ENCODE assay signal across 2 cellular contexts in genomic region chr1:15825800-15826199, GRCh38.
TF ChIP-seq lines count a peak whose summit lies in the region.

No MANE protein-coding gene starts in this region.

TF ChIP-seq in HepG2, 621 proteins besides CTCF, POLR2A, EP300 and RAD21:
- TF ChIP-seq ZNF234 (CRISPR knock-in tag; conservative IDR thresholded peaks at IDR 0.05), result no peak
- TF ChIP-seq GABPA (IDR thresholded peaks at IDR 0.05; ENCODE audit: low read depth, low read length), result no peak
- TF ChIP-seq GABPA (CRISPR knock-in tag; IDR thresholded peaks at IDR 0.05; ENCODE audit: low read depth), result no peak
- TF ChIP-seq JUND (CRISPR knock-in tag; IDR thresholded peaks at IDR 0.05), result no peak
- no peak for TF ChIP-seq KDM6A (CRISPR knock-in tag; IDR thresholded peaks at IDR 0.05; ENCODE audit: low read depth)
- TF ChIP-seq SP2 (CRISPR knock-in tag; IDR thresholded peaks at IDR 0.05), result no peak
- TF ChIP-seq ZNF431 (CRISPR knock-in tag; IDR thresholded peaks at IDR 0.05; ENCODE audit: borderline replicate concordance, low read depth), result no peak

TF ChIP-seq in SK-N-SH treated with all-trans-retinoic acid at 6 μM for 48 hours, 23 proteins besides CTCF, POLR2A, EP300 and RAD21:
- TF ChIP-seq CSRNP3 (CRISPR knock-in tag; IDR thresholded peaks at IDR 0.05), result no peak
- TF ChIP-seq ESRRG (CRISPR knock-in tag; IDR thresholded peaks at IDR 0.05), result no peak
- TF ChIP-seq ZNF565 (CRISPR knock-in tag; conservative IDR thresholded peaks at IDR 0.05; ENCODE audit: low read depth), result no peak
- TF ChIP-seq GLIS3 (CRISPR knock-in tag; IDR thresholded peaks at IDR 0.05), result no peak
- TF ChIP-seq ARNTL (CRISPR knock-in tag; IDR thresholded peaks at IDR 0.05; ENCODE audit: borderline replicate concordance, low read depth), result no peak
- no peak for TF ChIP-seq ZNF70 (CRISPR knock-in tag; IDR thresholded peaks at IDR 0.05)
- no peak for TF ChIP-seq ZC3H10 (CRISPR knock-in tag; IDR thresholded peaks at IDR 0.05)
- TF ChIP-seq PPARA (CRISPR knock-in tag; IDR thresholded peaks at IDR 0.05; ENCODE audit: borderline replicate concordance), result no peak
- TF ChIP-seq ZNF8 (CRISPR knock-in tag; IDR thresholded peaks at IDR 0.05), result no peak
- TF ChIP-seq CSDC2 (CRISPR knock-in tag; IDR thresholded peaks at IDR 0.05), result no peak
- no peak for TF ChIP-seq PATZ1 (CRISPR knock-in tag; IDR thresholded peaks at IDR 0.05; ENCODE audit: borderline replicate concordance)
- TF ChIP-seq ISL1 (CRISPR knock-in tag; IDR thresholded peaks at IDR 0.05), result no peak
TF ChIP-seq in SK-N-SH treated with all-trans-retinoic acid at 6 μM for 48 hours: peak in this region for 0.
